8 cellular contexts compared by ENCODE assay signal in genomic region chr18:2337552-2338141, GRCh38.
DNase-seq lines count a peak whose midpoint lies in the region; ATAC-seq and TF ChIP-seq lines count a peak whose summit lies in the region.

No MANE protein-coding gene starts in this region.

- no peaks in the 10 kb centered on the region for H3K36me3 ChIP-seq in colonic mucosa

- no peak overlapping the region for H3K4me3 ChIP-seq in colonic mucosa

- H3K27me3 Mint-ChIP-seq in T-helper 2 cell treated with Interferon-gamma antibody and Interleukin-4, amounts not matched to agents 5 μg/mL and 100 μg/mL, for 36 hours (ENCODE audit: low read depth): peaks cover 14% of the 10 kb centered on the region
- peaks cover 9 to 40% (median 21%) of the 10 kb centered on the region in 5 donors for H3K27me3 Mint-ChIP-seq in naive thymus-derived CD8-positive, alpha-beta T cell

- TF ChIP-seq CTCF in colonic mucosa (IDR thresholded peaks at IDR 0.05): peak; percentile 50

- no peaks in the 10 kb centered on the region for H3K9me3 ChIP-seq in colonic mucosa

- no peak overlapping the region for H3K4me3 Mint-ChIP-seq in T-helper 2 cell treated with Interferon-gamma antibody and Interleukin-4, amounts not matched to agents 5 μg/mL and 100 μg/mL, for 36 hours
- H3K4me3 Mint-ChIP-seq in naive thymus-derived CD8-positive, alpha-beta T cell: no peak overlapping the region

- no peak overlapping the region for H3K9ac ChIP-seq in colonic mucosa (ENCODE audit: low read depth in 2 of 2, low read length in 2 of 2)

- no peaks in the 10 kb centered on the region for H3K27me3 ChIP-seq in colonic mucosa

- DNase-seq in ACHN (peak; percentile 45), colonic mucosa (peak; percentile 37), NCI-H226 (no peak)
- DNase-seq in T-helper 2 cell treated with Interferon-gamma antibody and Interleukin-4, amounts not matched to agents 5 μg/mL and 100 μg/mL, for 36 hours (ENCODE audit: low spot score): peak; percentile 10
- peak in 8 of 10 donors; percentile 10 to 32 (median 22) for DNase-seq in naive thymus-derived CD8-positive, alpha-beta T cell

- peaks cover 8% of the 10 kb centered on the region for H3K4me1 Mint-ChIP-seq in T-helper 2 cell treated with Interferon-gamma antibody and Interleukin-4, amounts not matched to agents 5 μg/mL and 100 μg/mL, for 36 hours (ENCODE audit: low read depth)
- no peaks in the 10 kb centered on the region for H3K4me1 Mint-ChIP-seq in naive thymus-derived CD8-positive, alpha-beta T cell

- in situ Hi-C loops in ACHN (cut with HindIII; ENCODE audit: low pct_ligation_motif_present, low pct_unique_long_range_greater_than_20kb, low sequenced_read_pairs): no loop called here

- H3K9me3 Mint-ChIP-seq in T-helper 2 cell treated with Interferon-gamma antibody and Interleukin-4, amounts not matched to agents 5 μg/mL and 100 μg/mL, for 36 hours: no peaks in the 10 kb centered on the region
- peaks cover 0 to under 1% (median 0%) of the 10 kb centered on the region in 9 donors for H3K9me3 Mint-ChIP-seq in naive thymus-derived CD8-positive, alpha-beta T cell

- no peaks in the 10 kb centered on the region for H3K36me3 Mint-ChIP-seq in T-helper 2 cell treated with Interferon-gamma antibody and Interleukin-4, amounts not matched to agents 5 μg/mL and 100 μg/mL, for 36 hours (ENCODE audit: low read depth)
- H3K36me3 Mint-ChIP-seq in naive thymus-derived CD8-positive, alpha-beta T cell: no peaks in the 10 kb centered on the region

- no peak for TF ChIP-seq POLR2A in GM18505 (IDR thresholded peaks at IDR 0.05; ENCODE audit: borderline replicate concordance, extremely low read depth, insufficient read depth, insufficient read length)

- H3K4me1 ChIP-seq in colonic mucosa: no peaks in the 10 kb centered on the region

- ATAC-seq in GM18505 (IDR thresholded peaks at IDR 0.05; ENCODE audit: unreplicated experiment) (peak; percentile 82), HG02981 (IDR thresholded peaks at IDR 0.05; ENCODE audit: unreplicated experiment) (peak; percentile 87), GM21367 (IDR thresholded peaks at IDR 0.05; ENCODE audit: unreplicated experiment) (no peak)
- ATAC-seq in naive thymus-derived CD8-positive, alpha-beta T cell: peak in 1 of 2 donors; percentile 42

- POLR2A ChIA-PET in naive thymus-derived CD8-positive, alpha-beta T cell (lab: Charles Lee): no interaction called here

- H3K27ac Mint-ChIP-seq in T-helper 2 cell treated with Interferon-gamma antibody and Interleukin-4, amounts not matched to agents 5 μg/mL and 100 μg/mL, for 36 hours: no peak overlapping the region
- no peak overlapping the region for H3K27ac Mint-ChIP-seq in naive thymus-derived CD8-positive, alpha-beta T cell

- intact Hi-C loops in colonic mucosa (cut with DNase I): loop anchor here (5.0 kb wide), 1 partner anchor 205 kb away; no protein-coding TSS in a partner anchor

- H3K27ac ChIP-seq in colonic mucosa: no peak overlapping the region
